8 cellular contexts compared by ENCODE assay signal in genomic region chr14:66508846-66509621, GRCh38. TPM values are rescaled to one million over a fixed set of nuclear protein-coding genes. Genes with fewer than 3 reads are reported as not detected.
DNase-seq lines count a peak whose midpoint lies in the region; ATAC-seq and TF ChIP-seq lines count a peak whose summit lies in the region.

No MANE protein-coding gene starts in this region.

- no peaks in the 10 kb centered on the region for H3K36me3 ChIP-seq in lower lobe of right lung

- H3K4me3 ChIP-seq in NB4 (ENCODE audit: low read depth, low read length) (peak overlapping the region; percentile 86), lower lobe of right lung (peak overlapping the region; percentile 90)

- no peak for TF ChIP-seq POLR2A in NB4 (IDR thresholded peaks at IDR 0.05; ENCODE audit: extremely low read depth, insufficient read length)

- no peaks in the 10 kb centered on the region for H3K27me3 ChIP-seq in lower lobe of right lung (ENCODE audit: low read depth)

- H3K9me3 ChIP-seq in lower lobe of right lung, result no peaks in the 10 kb centered on the region

- intact Hi-C loops in lower lobe of right lung (cut with DNase I), result no loop called here

- H3K4me1 ChIP-seq in lower lobe of right lung, result peaks cover 33% of the 10 kb centered on the region

- peak overlapping the region; percentile 86 for H3K27ac ChIP-seq in lower lobe of right lung

- DNase-seq in COR-L47 (lab: John Stamatoyannopoulos, UW) (peak; percentile 50), NB4 (ENCODE audit: low read depth) (peak; percentile 61), ecto neural progenitor cell (ENCODE audit: low spot score) (peak; percentile 65), lower lobe of right lung (peak; percentile 49), NCI-H2029 (lab: John Stamatoyannopoulos, UW) (no peak)
- DNase-seq in activated CD4-positive, alpha-beta T cell treated with anti-CD3 and anti-CD28 coated beads, Interleukin-2, amount 50 U/mL, for 4 hours, result peak; percentile 37 to 40
- DNase-seq in stimulated activated CD4-positive, alpha-beta T cell treated with anti-CD3 and anti-CD28 coated beads, Interleukin-4, amount 100 ng/mL, for 4 hours, result peak; percentile 49 to 52

- TF ChIP-seq CTCF in NB4 (IDR thresholded peaks at IDR 0.05; ENCODE audit: low read depth, low read length) (no peak), lower lobe of right lung (IDR thresholded peaks at IDR 0.05) (no peak)

- peak; percentile 25 for ATAC-seq in GM21526 (IDR thresholded peaks at IDR 0.05; ENCODE audit: low FRiP score, unreplicated experiment)
- peak; percentile 32 to 33 for ATAC-seq in lower lobe of right lung

RNA-seq across cellular contexts. Expression of gene GPHN, which starts 1.1 kb away (rescaled TPM):
- 27.0 TPM for total RNA-seq in lower lobe of right lung

RNA-seq across cellular contexts. Expression of gene CCDC196, which starts 22.9 kb away (rescaled TPM):
- total RNA-seq in lower lobe of right lung, result not detected
